In genomic region chr22:28801845-28802594, GRCh38 we compare ENCODE assay signal across 8 cellular contexts. TPM values are rescaled to one million over a fixed set of nuclear protein-coding genes. Genes with fewer than 3 reads are reported as not detected.
A peak's percentile ranks its signal among the peaks of the same experiment; 100 is the strongest.
DNase-seq lines count a peak whose midpoint lies in the region; ATAC-seq, FAIRE-seq and TF ChIP-seq lines count a peak whose summit lies in the region.

No MANE protein-coding gene starts in this region.

- ATAC-seq in HG02678 (IDR thresholded peaks at IDR 0.05; ENCODE audit: unreplicated experiment): no peak
- ATAC-seq in GM19467 (IDR thresholded peaks at IDR 0.05; ENCODE audit: unreplicated experiment): no peak

- peaks cover 37% of the 10 kb centered on the region for H3K4me1 Mint-ChIP-seq in osteocyte (ENCODE audit: unreplicated experiment)

- H3K4me3 Mint-ChIP-seq in osteocyte (ENCODE audit: unreplicated experiment): peak overlapping the region; percentile 55

- peak overlapping the region; percentile 67 for H3K27ac Mint-ChIP-seq in osteocyte (ENCODE audit: unreplicated experiment)

- H3K4me3 ChIP-seq in coronary artery: peak overlapping the region; percentile 97

- H3K9me3 Mint-ChIP-seq in osteocyte (ENCODE audit: unreplicated experiment): no peaks in the 10 kb centered on the region

- H3K27me3 Mint-ChIP-seq in osteocyte (ENCODE audit: unreplicated experiment): no peaks in the 10 kb centered on the region

- TF ChIP-seq CTCF in coronary artery (IDR thresholded peaks at IDR 0.05) (no peak), osteocyte (IDR thresholded peaks at IDR 0.05) (no peak)

- peaks cover 20% of the 10 kb centered on the region for H3K36me3 Mint-ChIP-seq in osteocyte (ENCODE audit: unreplicated experiment)

- peak overlapping the region; percentile 13 to 52 for H3K27ac ChIP-seq in coronary artery

- FAIRE-seq in RCC 7860 (lab: Jason Lieb, UNC): no peak

- DNase-seq in EH (ENCODE audit: low read depth) (peak; percentile 9), NAMALWA (ENCODE audit: low spot score) (peak; percentile 78), coronary artery (ENCODE audit: low spot score) (no peak), osteocyte (ENCODE audit: extremely low spot score, unreplicated experiment) (no peak), RCC 7860 (ENCODE audit: low spot score) (no peak)
- DNase-seq in stimulated activated CD4-positive, alpha-beta T cell treated with anti-CD3 and anti-CD28 coated beads, Interleukin-4, amount 100 ng/mL, for 4 hours: no peak

RNA-seq across cellular contexts. Expression of gene XBP1, which starts 1.7 kb away (rescaled TPM):
- total RNA-seq in osteocyte: 144 and 150 TPM in 2 replicates

RNA-seq across cellular contexts. Expression of gene CCDC117, which starts 29.5 kb away (rescaled TPM):
- 21.9 and 23.6 TPM in 2 replicates for total RNA-seq in osteocyte

Comparison
In these comparisons a context has a peak if more than half of its experiments do, and no peak if none do; other contexts are left out.
1. DNase-seq: peak in EH (single experiment) and NAMALWA (single experiment); none in coronary artery (single experiment), osteocyte (single experiment), stimulated activated CD4-positive, alpha-beta T cell treated with anti-CD3 and anti-CD28 coated beads, Interleukin-4, amount 100 ng/mL, for 4 hours (0 of 2) and RCC 7860 (single experiment).